13 cellular contexts compared by ENCODE assay signal in the genomic region with DNA sequence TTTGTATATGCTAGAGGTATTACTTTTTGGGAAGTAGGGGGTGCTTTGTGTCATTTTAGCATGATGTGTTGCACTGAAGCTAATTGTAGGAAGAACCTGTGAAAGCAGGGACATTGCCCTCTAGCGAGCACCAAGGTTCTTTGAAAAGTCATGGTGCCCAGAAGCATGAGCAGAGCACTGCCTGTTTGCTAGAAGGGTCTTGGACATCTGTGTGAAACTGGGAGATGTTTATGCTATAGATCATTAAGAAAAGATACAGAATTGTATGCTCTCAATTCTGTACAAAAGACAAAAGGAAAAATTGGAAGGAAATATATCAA. TPM values are rescaled to one million over a fixed set of nuclear protein-coding genes. Genes with fewer than 3 reads are reported as not detected.
DNase-seq lines count a peak whose midpoint lies in the region; ATAC-seq and TF ChIP-seq lines count a peak whose summit lies in the region.
"Had no signal": no experiment of that assay in that cellular context is flagged by ENCODE, and none has a peak within 500 bp of the region (broad histone marks: within the 10 kb centered on the region; RNA-seq: fewer than 3 reads in every experiment).

No MANE protein-coding gene starts in this region.

- DNase-seq in GM10248 (ENCODE audit: extremely low spot score) (peak; percentile 15), epithelial cell of proximal tubule (ENCODE audit: low read depth) (no peak), NCI-H69 (lab: John Stamatoyannopoulos, UW) (no peak), foreskin fibroblast (no peak)
- DNase-seq in activated T-helper 2 cell treated with anti-CD3 and anti-CD28 coated beads, Interferon-gamma antibody, Interleukin-2, Interleukin-4, amounts not matched to agents 10 μg/mL and 5 μg/mL and 100 μg/mL, durations not matched to agents 14 hours and 24 hours and 36 hours (ENCODE audit: low spot score) = no peak
- DNase-seq: activated naive CD4-positive, alpha-beta T cell treated with Interleukin-2 at 50 U/mL for 16 hours; KG1; small intestine had no signal

- peak; percentile 29 for ATAC-seq in GM19452 (IDR thresholded peaks at IDR 0.05; ENCODE audit: unreplicated experiment)
- peak; percentile 48 for ATAC-seq in HG03378 (IDR thresholded peaks at IDR 0.05; ENCODE audit: unreplicated experiment)
- no peak for ATAC-seq in HG03460 (IDR thresholded peaks at IDR 0.05; ENCODE audit: unreplicated experiment)

- CTCF ChIA-PET in GM10248 (lab: Yijun Ruan, JAX) = interaction anchor here (1.3 to 2.5 kb wide), 4 partner anchors 9 to 16 kb away, joined by 3 to 15 read pairs (median 6); a partner anchor contains a TSS

- H3K27ac Mint-ChIP-seq in activated T-helper 2 cell treated with anti-CD3 and anti-CD28 coated beads, Interferon-gamma antibody, Interleukin-2, Interleukin-4, amounts not matched to agents 10 μg/mL and 5 μg/mL and 100 μg/mL, durations not matched to agents 14 hours and 24 hours and 36 hours = no peak overlapping the region

- H3K36me3 Mint-ChIP-seq in activated T-helper 2 cell treated with anti-CD3 and anti-CD28 coated beads, Interferon-gamma antibody, Interleukin-2, Interleukin-4, amounts not matched to agents 10 μg/mL and 5 μg/mL and 100 μg/mL, durations not matched to agents 14 hours and 24 hours and 36 hours (ENCODE audit: low read depth) = no peaks in the 10 kb centered on the region

- POLR2A ChIA-PET in GM10248 (lab: Yijun Ruan, JAX) = no interaction called here

- H3K9me3 Mint-ChIP-seq in activated T-helper 2 cell treated with anti-CD3 and anti-CD28 coated beads, Interferon-gamma antibody, Interleukin-2, Interleukin-4, amounts not matched to agents 10 μg/mL and 5 μg/mL and 100 μg/mL, durations not matched to agents 14 hours and 24 hours and 36 hours = no peaks in the 10 kb centered on the region

- H3K4me3 ChIP-seq in epithelial cell of proximal tubule (ENCODE audit: low read depth, low read length) (no peak overlapping the region), foreskin fibroblast (ENCODE audit: low read depth in 1 of 2, low read length in 2 of 2) (no peak overlapping the region)
- H3K4me3 ChIP-seq: SJSA1, tibial nerve had no signal

- no peaks in the 10 kb centered on the region for H3K4me1 Mint-ChIP-seq in activated T-helper 2 cell treated with anti-CD3 and anti-CD28 coated beads, Interferon-gamma antibody, Interleukin-2, Interleukin-4, amounts not matched to agents 10 μg/mL and 5 μg/mL and 100 μg/mL, durations not matched to agents 14 hours and 24 hours and 36 hours (ENCODE audit: low read depth)

- H3K4me3 Mint-ChIP-seq in activated T-helper 2 cell treated with anti-CD3 and anti-CD28 coated beads, Interferon-gamma antibody, Interleukin-2, Interleukin-4, amounts not matched to agents 10 μg/mL and 5 μg/mL and 100 μg/mL, durations not matched to agents 14 hours and 24 hours and 36 hours (ENCODE audit: low read depth) = no peak overlapping the region

- intact Hi-C loops in activated T-helper 2 cell treated with anti-CD3 and anti-CD28 coated beads, Interferon-gamma antibody, Interleukin-2, Interleukin-4, amounts not matched to agents 10 μg/mL and 5 μg/mL and 100 μg/mL, durations not matched to agents 14 hours and 24 hours and 36 hours (cut with micrococcal nuclease) = no loop called here

- TF ChIP-seq CTCF in GM10248 (IDR thresholded peaks at IDR 0.05; ENCODE audit: control extremely low read depth, extremely low read depth, low read depth, missing control alignments) (peak; percentile 7), epithelial cell of proximal tubule (conservative IDR thresholded peaks at IDR 0.05; ENCODE audit: low read depth, low read length) (peak; percentile 29), foreskin fibroblast (IDR thresholded peaks at IDR 0.05; ENCODE audit: low read depth, low read length) (no peak)

- peaks cover 14% of the 10 kb centered on the region for H3K27me3 Mint-ChIP-seq in activated T-helper 2 cell treated with anti-CD3 and anti-CD28 coated beads, Interferon-gamma antibody, Interleukin-2, Interleukin-4, amounts not matched to agents 10 μg/mL and 5 μg/mL and 100 μg/mL, durations not matched to agents 14 hours and 24 hours and 36 hours (ENCODE audit: low read depth)

RNA-seq across cellular contexts. Expression of a gene that starts 14.7 kb away (rescaled TPM):
- total RNA-seq in epithelial cell of proximal tubule = 0.29 and 0.40 TPM in 2 replicates
- 0.18 TPM in 1 of 2 replicates, not detected in the other for total RNA-seq in activated T-helper 2 cell treated with anti-CD3 and anti-CD28 coated beads, Interferon-gamma antibody, Interleukin-2, Interleukin-4, amounts not matched to agents 10 μg/mL and 5 μg/mL and 100 μg/mL, durations not matched to agents 14 hours and 24 hours and 36 hours
- total RNA-seq: tibial nerve had no signal

RNA-seq across cellular contexts. Expression of a gene that starts 29.2 kb away (rescaled TPM):
- total RNA-seq in epithelial cell of proximal tubule = 0.14 TPM in 1 of 2 replicates, not detected in the other
- total RNA-seq in activated T-helper 2 cell treated with anti-CD3 and anti-CD28 coated beads, Interferon-gamma antibody, Interleukin-2, Interleukin-4, amounts not matched to agents 10 μg/mL and 5 μg/mL and 100 μg/mL, durations not matched to agents 14 hours and 24 hours and 36 hours = not detected in 2 replicates
- total RNA-seq: tibial nerve had no signal
